In the genomic region with DNA sequence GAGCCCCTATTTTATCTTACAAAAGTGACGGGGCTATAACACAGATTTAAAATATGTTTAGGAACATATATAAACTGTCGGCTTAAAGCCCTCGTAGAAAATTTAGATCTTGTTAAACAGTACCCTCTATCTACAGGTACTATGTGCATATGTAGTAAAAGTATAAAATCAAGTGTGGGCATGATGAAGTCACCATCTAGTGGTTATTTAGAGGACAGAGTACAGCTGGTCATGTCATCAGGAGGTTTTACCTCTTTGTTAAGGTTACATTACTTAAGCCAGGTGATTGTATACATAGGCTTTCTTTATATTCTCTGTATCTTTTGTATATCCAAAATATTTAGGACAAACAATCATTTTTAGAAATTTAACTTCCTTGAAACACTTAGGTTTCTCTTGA, we compare ENCODE assay signal across 17 cellular contexts.
"Had no signal": no experiment of that assay in that cellular context is flagged by ENCODE, and none has a peak within 500 bp of the region (broad histone marks: within the 10 kb centered on the region; RNA-seq: fewer than 3 reads in every experiment).

No MANE protein-coding gene starts in this region.

- FAIRE-seq: kidney had no signal

- ATAC-seq: right cardiac atrium had no signal

- H3K27me3 ChIP-seq: colonic mucosa, esophagus muscularis mucosa had no signal

- H3K4me1 ChIP-seq: colonic mucosa, esophagus muscularis mucosa, prostate gland had no signal

- DNase-seq: activated CD4-positive, alpha-beta T cell treated with anti-CD3 and anti-CD28 coated beads, Interleukin-2, amount 50 U/mL, for 48 hours; activated naive CD4-positive, alpha-beta T cell treated with anti-CD3 and anti-CD28 coated beads, Interleukin-2, amount 50 U/mL, for 16 hours; amniotic stem cell; caudate nucleus; colonic mucosa; hypothalamus; kidney; right cardiac atrium; stimulated activated CD4-positive, alpha-beta T cell treated with anti-CD3 and anti-CD28 coated beads, Interleukin-4, amount 100 ng/mL, for 4 hours; stimulated activated CD8-positive, alpha-beta memory T cell treated with anti-CD3 and anti-CD28 coated beads, Interleukin-4, amount 100 ng/mL, for 48 hours; stimulated activated naive CD4-positive, alpha-beta T cell treated with Interleukin-2 at 50 U/mL for 16 hours; substantia nigra; trophoblast cell; WERI-Rb-1 had no signal

- H3K9me3 ChIP-seq: colonic mucosa, esophagus muscularis mucosa, prostate gland had no signal

- H3K27ac ChIP-seq: colonic mucosa, esophagus muscularis mucosa, prostate gland, WERI-Rb-1 had no signal

- H3K4me3 ChIP-seq: colonic mucosa, esophagus muscularis mucosa, prostate gland, smooth muscle cell had no signal

- H3K4me2 ChIP-seq: smooth muscle cell had no signal
